25 cellular contexts compared by ENCODE assay signal in the genomic region with DNA sequence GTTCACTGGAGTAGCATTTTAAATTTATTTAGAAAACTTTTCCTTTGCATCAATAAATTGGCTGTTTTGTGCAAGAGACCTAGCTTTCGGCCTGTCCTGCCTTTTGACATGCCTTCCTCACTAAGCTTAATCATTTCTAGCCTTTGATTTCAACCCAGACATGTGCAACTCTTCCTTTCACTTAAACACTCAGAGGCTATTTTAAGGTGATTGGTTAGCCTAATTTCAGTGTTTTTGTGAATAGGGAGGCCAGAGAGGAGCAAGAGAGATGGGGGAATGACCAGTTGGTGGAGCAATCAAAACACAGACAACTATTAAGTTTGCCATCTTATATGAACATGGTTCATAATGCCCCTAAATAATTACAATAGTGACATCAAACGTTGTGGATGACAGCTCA.
A peak's percentile ranks its signal among the peaks of the same experiment; 100 is the strongest.
DNase-seq lines count a peak whose midpoint lies in the region; ATAC-seq, FAIRE-seq and TF ChIP-seq lines count a peak whose summit lies in the region.
"Had no signal": no experiment of that assay in that cellular context is flagged by ENCODE, and none has a peak within 500 bp of the region (broad histone marks: within the 10 kb centered on the region; RNA-seq: fewer than 3 reads in every experiment).

No MANE protein-coding gene starts in this region.

- intact Hi-C loops in HCT116 (cut with micrococcal nuclease), result no loop called here
- intact Hi-C loops in left colon (cut with DNase I, micrococcal nuclease), result no loop called here
- intact Hi-C loops in CD14-positive monocyte (cut with micrococcal nuclease), result no loop called here

- ATAC-seq in HCT116, result no peak
- peak; percentile 59 for ATAC-seq in HG03442 (IDR thresholded peaks at IDR 0.05; ENCODE audit: unreplicated experiment)
- ATAC-seq in HG03039 (IDR thresholded peaks at IDR 0.05; ENCODE audit: unreplicated experiment), result no peak
- no peak for ATAC-seq in left colon
- ATAC-seq in HG03342 (IDR thresholded peaks at IDR 0.05; ENCODE audit: unreplicated experiment), result no peak
- ATAC-seq: T-helper 17 cell had no signal

- DNase-seq in GM12891 (ENCODE audit: insufficient read length, low spot score) (no peak), HCT116 (ENCODE audit: low read depth, low spot score) (no peak), nephron progenitor cell (no peak), left colon (no peak), CD14-positive monocyte (ENCODE audit: low spot score) (no peak)
- DNase-seq: CD4-positive, alpha-beta memory T cell; COR-L47; EL; GDM1; KBM-7; MV-4-11; NCI-H1105; NCI-H1436 treated with DMSO at 0.1 percent for 48 hours; NCI-H187 treated with DMSO at 0.1 percent for 48 hours; NCI-H2171 treated with DMSO at 0.1 percent for 48 hours; NCI-H345; NCI-H510A treated with DMSO at 0.1 percent for 48 hours; SK-N-SH; T-helper 17 cell had no signal

- H3K27ac Mint-ChIP-seq in nephron progenitor cell (peak overlapping the region; percentile 54), CD14-positive monocyte (no peak overlapping the region)
- H3K27ac Mint-ChIP-seq: CD4-positive, alpha-beta memory T cell; T-helper 17 cell had no signal

- H3K27me3 Mint-ChIP-seq in nephron progenitor cell (ENCODE audit: low read depth, poor library complexity) (no peaks in the 10 kb centered on the region), CD14-positive monocyte (ENCODE audit: low read depth in 3 of 3) (no peaks in the 10 kb centered on the region)
- H3K27me3 Mint-ChIP-seq: CD4-positive, alpha-beta memory T cell; T-helper 17 cell had no signal

- H3K4me1 ChIP-seq in HCT116 (ENCODE audit: control insufficient read depth in 1 of 2, insufficient read depth in 2 of 2, low read length in 2 of 2), result no peaks in the 10 kb centered on the region
- H3K4me1 ChIP-seq: BLaER1 had no signal

- no peak overlapping the region for H3K27ac ChIP-seq in HCT116 (ENCODE audit: low read depth, low read length)
- H3K27ac ChIP-seq: BLaER1 had no signal

- TF ChIP-seq RAD21 in HCT116 (IDR thresholded peaks at IDR 0.05; ENCODE audit: low read depth), result no peak

- peak overlapping the region; percentile 22 for H2AFZ ChIP-seq in HCT116 (ENCODE audit: low read depth, low read length, poor library complexity, severe bottlenecking)

- peaks cover 8% of the 10 kb centered on the region for H3K4me1 Mint-ChIP-seq in nephron progenitor cell
- H3K4me1 Mint-ChIP-seq in CD14-positive monocyte, result no peaks in the 10 kb centered on the region
- H3K4me1 Mint-ChIP-seq: T-helper 17 cell had no signal

- H3K79me2 ChIP-seq in HCT116 (ENCODE audit: insufficient read depth, low read length), result no peaks in the 10 kb centered on the region

- no peaks in the 10 kb centered on the region for H3K9me3 Mint-ChIP-seq in nephron progenitor cell
- H3K9me3 Mint-ChIP-seq in CD14-positive monocyte, result peaks cover 0 to 4% (median 0%) of the 10 kb centered on the region in 7 donors

- FAIRE-seq in GM12891 (lab: Jason Lieb, UNC), result peak; percentile 31
- FAIRE-seq: H1, RCC 7860 had no signal

- CTCF ChIA-PET in HCT116 (lab: Charles Lee), result no interaction called here

- H3K9me3 ChIP-seq in HCT116 (ENCODE audit: control insufficient read depth in 1 of 2, insufficient read depth in 1 of 2, low read depth in 1 of 2, low read length in 2 of 2), result no peaks in the 10 kb centered on the region
- H3K9me3 ChIP-seq: BLaER1, SK-N-SH had no signal

- H3K4me3 ChIP-seq in HCT116 (replicated peaks in 1 of 2; ENCODE audit: low read depth in 1 of 2, low read length in 2 of 2), result no peak overlapping the region
- H3K4me3 ChIP-seq: BLaER1 had no signal

- no TSS peak for BruUV-seq in HCT116 (replicated peaks; lab: Mats Ljungman, UMichigan)

- POLR2A ChIA-PET in HCT116 (lab: Charles Lee), result no interaction called here

- H3K9ac ChIP-seq in HCT116 (ENCODE audit: low read length), result no peak overlapping the region
- H3K9ac ChIP-seq: BLaER1, SK-N-SH had no signal

- H3K36me3 Mint-ChIP-seq in nephron progenitor cell (ENCODE audit: low read depth), result no peaks in the 10 kb centered on the region
- peaks cover 4 to 9% of the 10 kb centered on the region in 2 donors for H3K36me3 Mint-ChIP-seq in CD14-positive monocyte

- RAD21 ChIA-PET in HCT116 (lab: Charles Lee; ENCODE audit: low non-redundant PET in 1 of 2, low total read pairs in 2 of 2, uncharacterized antibody in 2 of 2, unreplicated experiment in 2 of 2), result no interaction called here

- H3K36me3 ChIP-seq in HCT116 (ENCODE audit: control insufficient read depth in 1 of 2, insufficient read depth in 2 of 2, low read length in 2 of 2), result no peaks in the 10 kb centered on the region
- H3K36me3 ChIP-seq: BLaER1 had no signal

- H3K4me2 ChIP-seq in HCT116 (ENCODE audit: low read length), result no peak overlapping the region
- H3K4me2 ChIP-seq: BLaER1, SK-N-SH had no signal

- no peaks in the 10 kb centered on the region for H3K27me3 ChIP-seq in HCT116 (ENCODE audit: insufficient read depth, low read length)
- H3K27me3 ChIP-seq: BLaER1 had no signal

- no peaks in the 10 kb centered on the region for H3K9me2 ChIP-seq in HCT116 (ENCODE audit: insufficient read depth)
- H3K9me2 ChIP-seq: SK-N-SH had no signal

- TF ChIP-seq CTCF in HCT116 (IDR thresholded peaks at IDR 0.05 in 2 of 3, conservative IDR thresholded peaks at IDR 0.05 in 1 of 3; ENCODE audit: borderline replicate concordance in 1 of 3, insufficient read depth in 1 of 3, low read depth in 2 of 3, low read length in 2 of 3) (no peak), nephron progenitor cell (IDR thresholded peaks at IDR 0.05) (no peak), CD14-positive monocyte (IDR thresholded peaks at IDR 0.05) (no peak)

- TF ChIP-seq POLR2A in GM12891 (IDR thresholded peaks at IDR 0.05; ENCODE audit: low read depth, low read length) (no peak), HCT116 (IDR thresholded peaks at IDR 0.05; ENCODE audit: borderline replicate concordance, extremely low read depth, insufficient read depth, insufficient read length) (no peak)

- H3K4me3 Mint-ChIP-seq in nephron progenitor cell, result no peak overlapping the region
- no peak overlapping the region for H3K4me3 Mint-ChIP-seq in CD14-positive monocyte
- H3K4me3 Mint-ChIP-seq: CD4-positive, alpha-beta memory T cell; T-helper 17 cell had no signal

- no peaks in the 10 kb centered on the region for H4K20me1 ChIP-seq in HCT116 (ENCODE audit: insufficient read depth)
- H4K20me1 ChIP-seq: BLaER1 had no signal

TF ChIP-seq in GM12891, 5 proteins besides CTCF, POLR2A, EP300 and RAD21:
- TF ChIP-seq SPI1 (IDR thresholded peaks at IDR 0.05; ENCODE audit: low read depth, low read length), result no peak
- no peak for TF ChIP-seq POLR2AphosphoS5 (IDR thresholded peaks at IDR 0.05; ENCODE audit: low read depth, low read length)
- no peak for TF ChIP-seq PAX5 (IDR thresholded peaks at IDR 0.05; ENCODE audit: insufficient read depth, low read length, severe bottlenecking)
- TF ChIP-seq TAF1 (IDR thresholded peaks at IDR 0.05; ENCODE audit: low read depth, low read length), result no peak
- no peak for TF ChIP-seq POU2F2 (IDR thresholded peaks at IDR 0.05; ENCODE audit: low read depth, low read length)

TF ChIP-seq in HCT116, 20 proteins besides CTCF, POLR2A, EP300 and RAD21 (continues in another document):
- TF ChIP-seq, protein P1, sequence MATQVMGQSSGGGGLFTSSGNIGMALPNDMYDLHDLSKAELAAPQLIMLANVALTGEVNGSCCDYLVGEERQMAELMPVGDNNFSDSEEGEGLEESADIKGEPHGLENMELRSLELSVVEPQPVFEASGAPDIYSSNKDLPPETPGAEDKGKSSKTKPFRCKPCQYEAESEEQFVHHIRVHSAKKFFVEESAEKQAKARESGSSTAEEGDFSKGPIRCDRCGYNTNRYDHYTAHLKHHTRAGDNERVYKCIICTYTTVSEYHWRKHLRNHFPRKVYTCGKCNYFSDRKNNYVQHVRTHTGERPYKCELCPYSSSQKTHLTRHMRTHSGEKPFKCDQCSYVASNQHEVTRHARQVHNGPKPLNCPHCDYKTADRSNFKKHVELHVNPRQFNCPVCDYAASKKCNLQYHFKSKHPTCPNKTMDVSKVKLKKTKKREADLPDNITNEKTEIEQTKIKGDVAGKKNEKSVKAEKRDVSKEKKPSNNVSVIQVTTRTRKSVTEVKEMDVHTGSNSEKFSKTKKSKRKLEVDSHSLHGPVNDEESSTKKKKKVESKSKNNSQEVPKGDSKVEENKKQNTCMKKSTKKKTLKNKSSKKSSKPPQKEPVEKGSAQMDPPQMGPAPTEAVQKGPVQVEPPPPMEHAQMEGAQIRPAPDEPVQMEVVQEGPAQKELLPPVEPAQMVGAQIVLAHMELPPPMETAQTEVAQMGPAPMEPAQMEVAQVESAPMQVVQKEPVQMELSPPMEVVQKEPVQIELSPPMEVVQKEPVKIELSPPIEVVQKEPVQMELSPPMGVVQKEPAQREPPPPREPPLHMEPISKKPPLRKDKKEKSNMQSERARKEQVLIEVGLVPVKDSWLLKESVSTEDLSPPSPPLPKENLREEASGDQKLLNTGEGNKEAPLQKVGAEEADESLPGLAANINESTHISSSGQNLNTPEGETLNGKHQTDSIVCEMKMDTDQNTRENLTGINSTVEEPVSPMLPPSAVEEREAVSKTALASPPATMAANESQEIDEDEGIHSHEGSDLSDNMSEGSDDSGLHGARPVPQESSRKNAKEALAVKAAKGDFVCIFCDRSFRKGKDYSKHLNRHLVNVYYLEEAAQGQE (IDR thresholded peaks at IDR 0.05; ENCODE audit: low read depth), result no peak
- TF ChIP-seq EZH2phosphoT487 (IDR thresholded peaks at IDR 0.05; ENCODE audit: borderline replicate concordance), result no peak
- no peak for TF ChIP-seq SIN3A (IDR thresholded peaks at IDR 0.05; ENCODE audit: low read depth)
- TF ChIP-seq CBX3 (IDR thresholded peaks at IDR 0.05; ENCODE audit: low read depth), result no peak
- TF ChIP-seq ELF1 (IDR thresholded peaks at IDR 0.05; ENCODE audit: borderline replicate concordance, low read depth), result no peak
- TF ChIP-seq POLR2AphosphoS5 (IDR thresholded peaks at IDR 0.05; ENCODE audit: low read depth, low read length), result no peak
- TF ChIP-seq YY1 (IDR thresholded peaks at IDR 0.05; ENCODE audit: extremely low read depth, insufficient replicate concordance, low read depth, low read length), result no peak
- TF ChIP-seq, protein P2, sequence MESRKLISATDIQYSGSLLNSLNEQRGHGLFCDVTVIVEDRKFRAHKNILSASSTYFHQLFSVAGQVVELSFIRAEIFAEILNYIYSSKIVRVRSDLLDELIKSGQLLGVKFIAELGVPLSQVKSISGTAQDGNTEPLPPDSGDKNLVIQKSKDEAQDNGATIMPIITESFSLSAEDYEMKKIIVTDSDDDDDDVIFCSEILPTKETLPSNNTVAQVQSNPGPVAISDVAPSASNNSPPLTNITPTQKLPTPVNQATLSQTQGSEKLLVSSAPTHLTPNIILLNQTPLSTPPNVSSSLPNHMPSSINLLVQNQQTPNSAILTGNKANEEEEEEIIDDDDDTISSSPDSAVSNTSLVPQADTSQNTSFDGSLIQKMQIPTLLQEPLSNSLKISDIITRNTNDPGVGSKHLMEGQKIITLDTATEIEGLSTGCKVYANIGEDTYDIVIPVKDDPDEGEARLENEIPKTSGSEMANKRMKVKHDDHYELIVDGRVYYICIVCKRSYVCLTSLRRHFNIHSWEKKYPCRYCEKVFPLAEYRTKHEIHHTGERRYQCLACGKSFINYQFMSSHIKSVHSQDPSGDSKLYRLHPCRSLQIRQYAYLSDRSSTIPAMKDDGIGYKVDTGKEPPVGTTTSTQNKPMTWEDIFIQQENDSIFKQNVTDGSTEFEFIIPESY (IDR thresholded peaks at IDR 0.05; ENCODE audit: extremely low read depth, insufficient replicate concordance, low read length), result no peak
